ENCODE assay signal across 17 cellular contexts in the genomic region with DNA sequence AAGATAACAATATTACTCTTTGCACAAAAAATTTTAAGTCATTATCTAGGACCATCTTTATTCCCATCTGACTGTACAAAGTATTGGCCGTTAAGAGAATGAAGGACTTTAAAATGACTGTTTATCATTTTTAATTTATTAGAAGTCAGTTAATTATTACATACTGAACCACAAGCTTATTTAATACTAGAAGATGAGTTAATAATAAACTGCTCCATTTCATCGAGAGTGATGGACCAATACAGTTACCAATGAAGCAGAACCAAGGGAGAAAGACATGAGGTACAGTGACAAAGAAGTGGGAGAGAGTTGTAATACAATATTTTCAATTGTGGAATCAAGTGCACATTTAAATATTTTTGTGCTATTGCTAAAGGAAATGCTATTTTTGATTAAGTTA.
A peak's percentile ranks its signal among the peaks of the same experiment; 100 is the strongest.
DNase-seq lines count a peak whose midpoint lies in the region; FAIRE-seq lines count a peak whose summit lies in the region.
"Had no signal": no experiment of that assay in that cellular context is flagged by ENCODE, and none has a peak within 500 bp of the region (broad histone marks: within the 10 kb centered on the region; RNA-seq: fewer than 3 reads in every experiment).

No MANE protein-coding gene starts in this region.

- peak; percentile 93 for FAIRE-seq in RCC 7860 (lab: Jason Lieb, UNC)
- FAIRE-seq: A549, D721Med, G401.6, GM12891, GM19239 had no signal

- DNase-seq in RCC 7860 (ENCODE audit: low spot score) (peak; percentile 18), kidney tubule cell (ENCODE audit: low spot score) (peak; percentile 83), renal cortical epithelial cell (ENCODE audit: low read depth) (peak; percentile 72), globus pallidus (ENCODE audit: low spot score) (no peak), middle frontal gyrus (ENCODE audit: extremely low spot score, low spot score) (no peak)
- DNase-seq: AML-193; Caco-2; Calu3; CD4-positive, alpha-beta T cell; CD8-positive, alpha-beta T cell; DMS79 treated with DMSO at 0.1 percent for 48 hours; GF-D8 had no signal

Comparison
In these comparisons a context has a peak if more than half of its experiments do, and no peak if none do; other contexts are left out.
1. DNase-seq: peak in RCC 7860 (single experiment), kidney tubule cell (single experiment) and renal cortical epithelial cell (single experiment); none in globus pallidus (single experiment) and middle frontal gyrus (single experiment).